13 cellular contexts compared by ENCODE assay signal in genomic region chr12:27226319-27226984, GRCh38. TPM values are rescaled to one million over a fixed set of nuclear protein-coding genes. Genes with fewer than 3 reads are reported as not detected.
A peak's percentile ranks its signal among the peaks of the same experiment; 100 is the strongest.
DNase-seq lines count a peak whose midpoint lies in the region; FAIRE-seq and TF ChIP-seq lines count a peak whose summit lies in the region.
"Had no signal": no experiment of that assay in that cellular context is flagged by ENCODE, and none has a peak within 500 bp of the region (broad histone marks: within the 10 kb centered on the region; RNA-seq: fewer than 3 reads in every experiment).

No MANE protein-coding gene starts in this region.

- no peak overlapping the region for H3K4me3 ChIP-seq in breast epithelium
- H3K4me3 ChIP-seq in keratinocyte (ENCODE audit: control insufficient read depth in 2 of 3, extremely low read depth in 1 of 3, insufficient read depth in 2 of 3, low read depth in 1 of 3, low read length in 3 of 3): peak overlapping the region in 2 of 3 experiments; percentile 55
- H3K4me3 ChIP-seq in skin epidermis: no peak overlapping the region
- H3K4me3 ChIP-seq: SK-N-MC had no signal

- intact Hi-C loops in breast epithelium (cut with DNase I; ENCODE audit: low total_unique reads): no loop called here

- no peaks in the 10 kb centered on the region for H3K9me1 ChIP-seq in keratinocyte (ENCODE audit: control insufficient read depth, extremely low read depth, insufficient read depth, low read length)

- TF ChIP-seq POLR2A in breast epithelium (IDR thresholded peaks at IDR 0.05): no peak

- H3K36me3 ChIP-seq in breast epithelium: no peaks in the 10 kb centered on the region
- no peaks in the 10 kb centered on the region for H3K36me3 ChIP-seq in keratinocyte (ENCODE audit: control insufficient read depth in 2 of 2, extremely low read depth in 1 of 2, insufficient read depth in 2 of 2, low read length in 2 of 2)

- DNase-seq in NCI-H1105 treated with DMSO at 0.1 percent for 48 hours (lab: John Stamatoyannopoulos, UW) (peak; percentile 60), breast epithelium (ENCODE audit: low spot score in 2 of 2) (peak in 1 of 2 donors; percentile 50), keratinocyte (ENCODE audit: low read depth, low spot score) (no peak), DMS114 treated with DMSO at 0.1 percent for 48 hours (lab: John Stamatoyannopoulos, UW; ENCODE audit: unreplicated experiment) (no peak), UCSD-AML1 (lab: John Stamatoyannopoulos, UW; ENCODE audit: unreplicated experiment) (no peak), iPS-NIHi7 (ENCODE audit: extremely low spot score) (no peak), superior temporal gyrus (ENCODE audit: extremely low spot score) (no peak)
- DNase-seq: activated CD4-positive, alpha-beta T cell treated with anti-CD3 and anti-CD28 coated beads, Interleukin-2, amount 50 U/mL, for 48 hours; NCI-H187 treated with DMSO at 0.1 percent for 48 hours had no signal

- H2AFZ ChIP-seq in keratinocyte (ENCODE audit: control insufficient read depth, low read length): peak overlapping the region; percentile 95

- peaks cover 0 to 3% of the 10 kb centered on the region in 2 donors for H3K4me1 ChIP-seq in breast epithelium
- peaks cover 18% of the 10 kb centered on the region for H3K4me1 ChIP-seq in keratinocyte (ENCODE audit: control insufficient read depth, extremely low read depth, insufficient read depth, low read length)

- H3K9me3 ChIP-seq in breast epithelium: no peaks in the 10 kb centered on the region
- H3K9me3 ChIP-seq in keratinocyte (ENCODE audit: control insufficient read depth, low read depth, low read length): no peaks in the 10 kb centered on the region

- peak; percentile 95 for FAIRE-seq in keratinocyte (lab: Jason Lieb, UNC)
- FAIRE-seq: G401.6 had no signal

- peak overlapping the region; percentile 51 for H3K9ac ChIP-seq in keratinocyte (ENCODE audit: control insufficient read depth, extremely low read depth, insufficient read depth, low read length)

- H3K27me3 ChIP-seq in breast epithelium (no peaks in the 10 kb centered on the region), keratinocyte (ENCODE audit: control insufficient read depth, extremely low read depth, insufficient read depth, low read length) (no peaks in the 10 kb centered on the region)

- H4K20me1 ChIP-seq in keratinocyte (ENCODE audit: control insufficient read depth, extremely low read depth, insufficient read depth, low read length): no peaks in the 10 kb centered on the region

- no peaks in the 10 kb centered on the region for H3K79me2 ChIP-seq in keratinocyte (ENCODE audit: control insufficient read depth, insufficient read depth, low read length)

- H3K27ac ChIP-seq in breast epithelium (peak overlapping the region; percentile 66 to 81), keratinocyte (ENCODE audit: control insufficient read depth, insufficient read depth, low read length) (peak overlapping the region; percentile 81), skin epidermis (peak overlapping the region in 18 of 21 experiments; percentile 4 to 73 (median 44))
- H3K27ac ChIP-seq: HL-60, SK-N-MC had no signal

- dilution Hi-C loops in keratinocyte (cut with MboI; ENCODE audit: extremely low pct_ligation_motif_present, low sequenced_read_pairs): no loop called here

- TF ChIP-seq CTCF in breast epithelium (IDR thresholded peaks at IDR 0.05): no peak
- no peak for TF ChIP-seq CTCF in keratinocyte (optimal IDR thresholded peaks at IDR 0.05 in 1 of 3, IDR thresholded peaks at IDR 0.05 in 1 of 3, conservative IDR thresholded peaks at IDR 0.05 in 1 of 3; ENCODE audit: extremely low read depth in 1 of 3, insufficient read depth in 2 of 3, low read length in 3 of 3)

- peak overlapping the region; percentile 91 for H3K4me2 ChIP-seq in keratinocyte (ENCODE audit: control insufficient read depth, extremely low read depth, insufficient read depth, low read depth, low read length)

RNA-seq across cellular contexts. Expression of gene STK38L, which starts 17.6 kb away (rescaled TPM):
- total RNA-seq in breast epithelium: 10 to 100 TPM; 29.4 to 48.8 (median 37.9) TPM
- 8.6 to 25.4 TPM (median 19.0 TPM) in 3 replicates for polyA plus RNA-seq in keratinocyte
- 92.6 TPM for polyA plus RNA-seq in keratinocyte (2011; ENCODE audit: low read depth)
- polyA plus RNA-seq in keratinocyte (2011; cell fraction: cytosol; rRNA removed): 10.3 and 19.1 TPM in 2 replicates
- 20.7 and 21.8 TPM in 2 replicates for polyA plus RNA-seq in keratinocyte (2011; cell fraction: nucleus; rRNA removed)
- 11.1 and 18.0 TPM in 2 replicates for polyA plus RNA-seq in keratinocyte (2012; ENCODE audit: low replicate concordance)
- 2.2 to 16.0 TPM (median 14.1 TPM) in 3 replicates for polyA minus RNA-seq in keratinocyte
- polyA minus RNA-seq in keratinocyte (2011; cell fraction: cytosol; rRNA and poly(A)+ RNA removed): 9.8 TPM
- 14.5 and 30.5 TPM in 2 replicates for polyA minus RNA-seq in keratinocyte (2011; cell fraction: nucleus; rRNA and poly(A)+ RNA removed)

Comparison
In these comparisons a context has a peak if more than half of its experiments do, and no peak if none do; other contexts are left out.
1. H3K4me3 ChIP-seq: peak in keratinocyte (2 of 3); none in breast epithelium (0 of 3) and skin epidermis (0 of 7).
2. Peak in every context shown above with its lines, with median percentiles within 50 percentile points of each other: H3K27ac ChIP-seq.